Comparison of ENCODE assay signal across 14 cellular contexts in genomic region chr17:11240841-11241610, GRCh38. TPM values are rescaled to one million over a fixed set of nuclear protein-coding genes. Genes with fewer than 3 reads are reported as not detected.
DNase-seq lines count a peak whose midpoint lies in the region; ATAC-seq and TF ChIP-seq lines count a peak whose summit lies in the region.
"Had no signal": no experiment of that assay in that cellular context is flagged by ENCODE, and none has a peak within 500 bp of the region (broad histone marks: within the 10 kb centered on the region; RNA-seq: fewer than 3 reads in every experiment).

Gene SHISA6, plus strand, starts transcription at chr17:11241213.

- DNase-seq in AG20443 (ENCODE audit: low spot score) (peak; percentile 23), psoas muscle (peak in 1 of 2 donors; percentile 19)
- no peak for DNase-seq in activated CD4-positive, alpha-beta T cell treated with anti-CD3 and anti-CD28 coated beads for 48 hours
- no peak for DNase-seq in activated CD4-positive, alpha-beta T cell treated with anti-CD3 and anti-CD28 coated beads for 4 hours
- DNase-seq: CD4-positive, alpha-beta T cell had no signal

- H3K36me3 ChIP-seq in iPS-15b (ENCODE audit: control insufficient read depth, insufficient read depth, low read length), result no peaks in the 10 kb centered on the region
- H3K36me3 ChIP-seq in psoas muscle (ENCODE audit: insufficient read depth in 1 of 2, low read depth in 1 of 2), result no peaks in the 10 kb centered on the region

- intact Hi-C loops in psoas muscle (cut with DNase I), result no loop called here

- H3K27me3 ChIP-seq in iPS-15b (ENCODE audit: control insufficient read depth, insufficient read depth, low read length) (peaks cover 64% of the 10 kb centered on the region), psoas muscle (ENCODE audit: insufficient read depth in 3 of 3, low read length in 2 of 3) (peaks cover 0 to 53% (median 16%) of the 10 kb centered on the region in 3 donors)

- H3K9me3 ChIP-seq in iPS-15b (ENCODE audit: control insufficient read depth, insufficient read depth, low read length) (no peaks in the 10 kb centered on the region), psoas muscle (no peaks in the 10 kb centered on the region)

- TF ChIP-seq CTCF in VCaP (conservative IDR thresholded peaks at IDR 0.05) (peak; percentile 47), psoas muscle (IDR thresholded peaks at IDR 0.05) (no peak)

- no peak within 1 kb of the TSS for H3K9ac ChIP-seq in iPS-15b (ENCODE audit: low read depth, low read length)

- ATAC-seq in psoas muscle (no peak), GM21786 (IDR thresholded peaks at IDR 0.05; ENCODE audit: unreplicated experiment) (no peak), GM21367 (IDR thresholded peaks at IDR 0.05; ENCODE audit: unreplicated experiment) (no peak)
- ATAC-seq: HCT116 had no signal

- 0 to 2% (median 1%) methylated on average over 45 to 125 of the region's 126 CpGs for WGBS in psoas muscle, 3 donors

- H3K4me1 ChIP-seq in iPS-15b (ENCODE audit: control insufficient read depth, insufficient read depth, low read length), result peaks cover 6% of the 10 kb centered on the region
- no peaks in the 10 kb centered on the region for H3K4me1 ChIP-seq in psoas muscle

- peak within 1 kb of the TSS; percentile 59 for H3K4me3 ChIP-seq in iPS-15b (ENCODE audit: low read depth, low read length)
- H3K4me3 ChIP-seq in psoas muscle, result peak within 1 kb of the TSS; percentile 47

- H3K27ac ChIP-seq in VCaP (peak within 1 kb of the TSS; percentile 72; the same call in 1 of the 2 replicates), psoas muscle (no peak within 1 kb of the TSS)

RNA-seq across cellular contexts. Expression of gene SHISA6, which starts in this region (rescaled TPM):
- total RNA-seq in psoas muscle, result 1 to 10 TPM in 1 of 4 donors, under 1 TPM in 3; 0.22 to 1.8 (median 0.56) TPM
- under 1 TPM; 0.28 to 0.44 (median 0.32) TPM for polyA plus RNA-seq in psoas muscle
- total RNA-seq: CD4-positive, alpha-beta T cell; fibroblast of lung; lung microvascular endothelial cell; NCI-H460; SK-MEL-5 had no signal
- polyA plus RNA-seq: fibroblast of lung had no signal
